ENCODE assay signal across 9 cellular contexts in the genomic region with DNA sequence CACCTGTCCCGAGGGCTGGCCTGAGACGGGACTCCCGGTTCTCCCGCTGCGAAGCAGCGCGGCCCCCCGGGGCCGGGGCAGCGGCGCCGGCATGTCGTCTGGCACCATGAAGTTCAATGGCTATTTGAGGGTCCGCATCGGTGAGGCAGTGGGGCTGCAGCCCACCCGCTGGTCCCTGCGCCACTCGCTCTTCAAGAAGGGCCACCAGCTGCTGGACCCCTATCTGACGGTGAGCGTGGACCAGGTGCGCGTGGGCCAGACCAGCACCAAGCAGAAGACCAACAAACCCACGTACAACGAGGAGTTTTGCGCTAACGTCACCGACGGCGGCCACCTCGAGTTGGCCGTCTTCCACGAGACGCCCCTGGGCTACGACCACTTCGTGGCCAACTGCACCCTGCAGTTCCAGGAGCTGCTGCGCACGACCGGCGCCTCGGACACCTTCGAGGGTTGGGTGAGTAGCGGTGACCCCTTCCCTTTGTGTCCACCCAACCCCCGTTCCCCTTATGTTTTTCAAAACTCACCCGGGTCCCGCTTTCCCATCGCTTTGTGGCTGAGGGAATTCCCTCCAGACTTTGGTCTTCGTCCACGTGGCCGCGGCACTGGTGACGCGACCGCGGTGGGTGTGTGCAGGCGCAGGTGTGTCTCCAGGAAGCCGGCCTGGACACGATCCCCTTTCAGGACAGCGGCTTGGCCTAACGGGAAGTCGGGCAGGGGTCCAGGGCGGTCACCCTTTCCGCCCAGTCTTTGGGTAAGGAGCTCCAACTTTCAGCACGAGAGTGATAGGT. TPM values are rescaled to one million over a fixed set of nuclear protein-coding genes. Genes with fewer than 3 reads are reported as not detected.
DNase-seq lines count a peak whose midpoint lies in the region; ATAC-seq and TF ChIP-seq lines count a peak whose summit lies in the region.
"Had no signal": no experiment of that assay in that cellular context is flagged by ENCODE, and none has a peak within 500 bp of the region (broad histone marks: within the 10 kb centered on the region; RNA-seq: fewer than 3 reads in every experiment).

No MANE protein-coding gene starts in this region.

- intact Hi-C loops in adrenal gland (cut with DNase I), result no loop called here

- TF ChIP-seq POLR2A in adrenal gland (IDR thresholded peaks at IDR 0.05), result no peak

- H3K36me3 ChIP-seq in adrenal gland (replicated peaks in 1 of 2) (no peaks in the 10 kb centered on the region), iPS-15b (ENCODE audit: control insufficient read depth, insufficient read depth, low read length) (no peaks in the 10 kb centered on the region)

- H3K4me1 ChIP-seq in adrenal gland (replicated peaks in 1 of 2) (peaks cover 6% of the 10 kb centered on the region in 2 donors), iPS-15b (ENCODE audit: control insufficient read depth, insufficient read depth, low read length) (peaks cover 10% of the 10 kb centered on the region)

- peak overlapping the region; percentile 91 for H3K4me3 ChIP-seq in Jurkat, Clone E6-1 (ENCODE audit: low read length)
- H3K4me3 ChIP-seq in adrenal gland (peak overlapping the region in 3 of 4 donors; percentile 27 to 82 (median 70)), iPS-15b (ENCODE audit: low read depth, low read length) (peak overlapping the region; percentile 72)

- no peaks in the 10 kb centered on the region for H3K27me3 ChIP-seq in adrenal gland
- H3K27me3 ChIP-seq in iPS-15b (ENCODE audit: control insufficient read depth, insufficient read depth, low read length), result peaks cover 37% of the 10 kb centered on the region

- peak overlapping the region; percentile 28 for H3K9ac ChIP-seq in iPS-15b (ENCODE audit: low read depth, low read length)

- peak; percentile 24 for ATAC-seq in GM18498 (IDR thresholded peaks at IDR 0.05; ENCODE audit: unreplicated experiment)

- no peak for TF ChIP-seq CTCF in adrenal gland (IDR thresholded peaks at IDR 0.05)

- no peaks in the 10 kb centered on the region for H3K9me3 ChIP-seq in adrenal gland (replicated peaks in 1 of 3)
- H3K9me3 ChIP-seq in iPS-15b (ENCODE audit: control insufficient read depth, insufficient read depth, low read length), result no peaks in the 10 kb centered on the region

- DNase-seq in Jurkat, Clone E6-1 (ENCODE audit: low read depth, low spot score), result no peak
- DNase-seq in adrenal gland (peak in 4 of 7 donors; percentile 15 to 32 (median 26)), NCI-H1105 (lab: John Stamatoyannopoulos, UW) (no peak), NCI-H524 treated with DMSO at 0.1 percent for 48 hours (lab: John Stamatoyannopoulos, UW) (no peak), GM19238 (ENCODE audit: insufficient read length, low spot score) (no peak)
- DNase-seq in stimulated activated CD8-positive, alpha-beta memory T cell treated with anti-CD3 and anti-CD28 coated beads, Interleukin-4, amount 100 ng/mL, for 48 hours, result peak; percentile 62

- WGBS in adrenal gland, 4 donors, result 1 to 6% (median 2%) methylated on average over 22 to 63 of the region's 63 CpGs

- peak overlapping the region in 3 of 5 donors; percentile 28 to 78 (median 49) for H3K27ac ChIP-seq in adrenal gland

RNA-seq across cellular contexts. Expression of gene PRKCH, which starts 0.8 kb away (rescaled TPM):
- 57.4 TPM for polyA plus RNA-seq in Jurkat, Clone E6-1 (2012; ENCODE audit: insufficient read depth, insufficient read length)
- 10 to 100 TPM; 13.6 to 28.1 (median 19.3) TPM for total RNA-seq in adrenal gland
- polyA plus RNA-seq in adrenal gland, result 10 to 100 TPM in 1 of 3 donors, 1 to 10 TPM in 2; 7.8 to 11.6 (median 9.9) TPM

RNA-seq across cellular contexts. Expression of gene TMEM30B, which starts 41.1 kb away (rescaled TPM):
- not detected for polyA plus RNA-seq in Jurkat, Clone E6-1 (2012; ENCODE audit: insufficient read depth, insufficient read length)
- total RNA-seq in adrenal gland, result 1 to 10 TPM; 2.4 to 6.0 (median 4.9) TPM
- 1 to 10 TPM; 1.8 to 2.4 (median 1.9) TPM for polyA plus RNA-seq in adrenal gland
- total RNA-seq: NCI-H460 had no signal

Comparison
In these comparisons a context has a peak if more than half of its experiments do, and no peak if none do; other contexts are left out.
1. DNase-seq: peak in adrenal gland (4 of 7) and stimulated activated CD8-positive, alpha-beta memory T cell treated with anti-CD3 and anti-CD28 coated beads, Interleukin-4, amount 100 ng/mL, for 48 hours (single experiment); none in Jurkat, Clone E6-1 (single experiment), NCI-H1105 (single experiment), NCI-H524 treated with DMSO at 0.1 percent for 48 hours (single experiment) and GM19238 (single experiment).
2. Peak in every context shown above with its lines, with median percentiles within 50 percentile points of each other: H3K4me3 ChIP-seq.